Comparison of ENCODE assay signal across 8 cellular contexts in genomic region chr1:64469614-64469976, GRCh38. TPM values are rescaled to one million over a fixed set of nuclear protein-coding genes. Genes with fewer than 3 reads are reported as not detected.
DNase-seq lines count a peak whose midpoint lies in the region; ATAC-seq and TF ChIP-seq lines count a peak whose summit lies in the region.

No MANE protein-coding gene starts in this region.

- DNase-seq in activated naive CD4-positive, alpha-beta T cell treated with anti-CD3 and anti-CD28 coated beads, Interleukin-2, amount 10 ng/mL, durations not matched to agents 7 days and 5 days: no peak
- no peak for DNase-seq in activated naive CD4-positive, alpha-beta T cell treated with Interleukin-2 at 50 U/mL for 16 hours
- peak; percentile 4 for DNase-seq in activated CD8-positive, alpha-beta T cell treated with anti-CD3 and anti-CD28 coated beads for 36 hours
- DNase-seq in iPS DF 6.9 (ENCODE audit: low read depth, low spot score): no peak
- DNase-seq in stimulated activated naive B cell treated with anti-CD40 and anti-IgM and Interleukin-4, amounts not matched to agents 10 μg/mL and 1 μg/mL and 100 μg/mL, for 72 hours: no peak
- DNase-seq in T-helper 9 cell: no peak

- peak overlapping the region; percentile 56 for H3K4me3 Mint-ChIP-seq in activated naive CD4-positive, alpha-beta T cell treated with anti-CD3 and anti-CD28 coated beads, Interleukin-2, amount 10 ng/mL, durations not matched to agents 7 days and 5 days
- peak overlapping the region; percentile 90 for H3K4me3 Mint-ChIP-seq in activated CD8-positive, alpha-beta T cell treated with anti-CD3 and anti-CD28 coated beads for 36 hours
- H3K4me3 Mint-ChIP-seq in stimulated activated naive B cell treated with anti-CD40 and anti-IgM and Interleukin-4, amounts not matched to agents 10 μg/mL and 1 μg/mL and 100 μg/mL, for 72 hours: peak overlapping the region; percentile 74 to 82

- no peaks in the 10 kb centered on the region for H3K9me3 Mint-ChIP-seq in activated naive CD4-positive, alpha-beta T cell treated with anti-CD3 and anti-CD28 coated beads, Interleukin-2, amount 10 ng/mL, durations not matched to agents 7 days and 5 days
- H3K9me3 Mint-ChIP-seq in activated CD8-positive, alpha-beta T cell treated with anti-CD3 and anti-CD28 coated beads for 36 hours: no peaks in the 10 kb centered on the region
- H3K9me3 Mint-ChIP-seq in stimulated activated naive B cell treated with anti-CD40 and anti-IgM and Interleukin-4, amounts not matched to agents 10 μg/mL and 1 μg/mL and 100 μg/mL, for 72 hours: no peaks in the 10 kb centered on the region

- no peaks in the 10 kb centered on the region for H3K36me3 ChIP-seq in iPS DF 6.9 (ENCODE audit: control insufficient read depth, insufficient read depth, low read length)

- peaks cover 55% of the 10 kb centered on the region for H3K27me3 Mint-ChIP-seq in activated naive CD4-positive, alpha-beta T cell treated with anti-CD3 and anti-CD28 coated beads, Interleukin-2, amount 10 ng/mL, durations not matched to agents 7 days and 5 days
- H3K27me3 Mint-ChIP-seq in activated CD8-positive, alpha-beta T cell treated with anti-CD3 and anti-CD28 coated beads for 36 hours: peaks cover 31% of the 10 kb centered on the region
- peaks cover 56 to 57% of the 10 kb centered on the region in 2 donors for H3K27me3 Mint-ChIP-seq in stimulated activated naive B cell treated with anti-CD40 and anti-IgM and Interleukin-4, amounts not matched to agents 10 μg/mL and 1 μg/mL and 100 μg/mL, for 72 hours

- no peaks in the 10 kb centered on the region; the same call in 1 of the 2 replicates for H3K27me3 ChIP-seq in iPS DF 6.9 (ENCODE audit: control insufficient read depth, insufficient read depth, low read length)

- no peaks in the 10 kb centered on the region for H3K9me3 ChIP-seq in iPS DF 6.9 (ENCODE audit: control insufficient read depth, insufficient read depth, low read length)

- CTCF ChIA-PET in activated naive CD4-positive, alpha-beta T cell treated with anti-CD3 and anti-CD28 coated beads, Interleukin-2, amount 10 ng/mL, durations not matched to agents 7 days and 5 days (lab: Charles Lee): no interaction called here
- CTCF ChIA-PET in activated CD8-positive, alpha-beta T cell treated with anti-CD3 and anti-CD28 coated beads for 36 hours (lab: Charles Lee): no interaction called here

- H3K27ac ChIP-seq in iPS DF 6.9 (ENCODE audit: low read length): no peak overlapping the region

- peak; percentile 5 for ATAC-seq in activated CD8-positive, alpha-beta T cell treated with anti-CD3 and anti-CD28 coated beads for 36 hours
- peak; percentile 4 to 13 for ATAC-seq in stimulated activated naive B cell treated with anti-CD40 and anti-IgM and Interleukin-4, amounts not matched to agents 10 μg/mL and 1 μg/mL and 100 μg/mL, for 72 hours (replicated peaks)
- ATAC-seq in GM21423 (IDR thresholded peaks at IDR 0.05; ENCODE audit: unreplicated experiment) (no peak), HG03432 (IDR thresholded peaks at IDR 0.05; ENCODE audit: unreplicated experiment) (no peak)

- H3K4me1 ChIP-seq in iPS DF 6.9 (ENCODE audit: control insufficient read depth, insufficient read depth, low read length): peaks cover 4% of the 10 kb centered on the region; the same call in 1 of the 2 replicates

- no peak overlapping the region for H3K27ac Mint-ChIP-seq in activated naive CD4-positive, alpha-beta T cell treated with anti-CD3 and anti-CD28 coated beads, Interleukin-2, amount 10 ng/mL, durations not matched to agents 7 days and 5 days
- no peak overlapping the region for H3K27ac Mint-ChIP-seq in activated CD8-positive, alpha-beta T cell treated with anti-CD3 and anti-CD28 coated beads for 36 hours
- H3K27ac Mint-ChIP-seq in stimulated activated naive B cell treated with anti-CD40 and anti-IgM and Interleukin-4, amounts not matched to agents 10 μg/mL and 1 μg/mL and 100 μg/mL, for 72 hours: no peak overlapping the region

- peak overlapping the region; percentile 76; the same call in 1 of the 2 replicates for H3K4me3 ChIP-seq in iPS DF 6.9 (ENCODE audit: low read length)

- POLR2A ChIA-PET in activated CD8-positive, alpha-beta T cell treated with anti-CD3 and anti-CD28 coated beads for 36 hours (lab: Charles Lee): no interaction called here

- WGBS in iPS DF 6.9 (ENCODE audit: insufficient coverage, insufficient read length): no CpG with 5 or more reads among the region's 22 CpGs

- no peak for TF ChIP-seq CTCF in activated CD8-positive, alpha-beta T cell treated with anti-CD3 and anti-CD28 coated beads for 36 hours (IDR thresholded peaks at IDR 0.05)

- H3K4me1 Mint-ChIP-seq in activated naive CD4-positive, alpha-beta T cell treated with anti-CD3 and anti-CD28 coated beads, Interleukin-2, amount 10 ng/mL, durations not matched to agents 7 days and 5 days: peaks cover 18% of the 10 kb centered on the region
- H3K4me1 Mint-ChIP-seq in activated CD8-positive, alpha-beta T cell treated with anti-CD3 and anti-CD28 coated beads for 36 hours (ENCODE audit: low read depth): peaks cover 12% of the 10 kb centered on the region
- H3K4me1 Mint-ChIP-seq in stimulated activated naive B cell treated with anti-CD40 and anti-IgM and Interleukin-4, amounts not matched to agents 10 μg/mL and 1 μg/mL and 100 μg/mL, for 72 hours: peaks cover 15 to 22% of the 10 kb centered on the region in 2 donors

- peaks cover 2% of the 10 kb centered on the region for H3K36me3 Mint-ChIP-seq in activated naive CD4-positive, alpha-beta T cell treated with anti-CD3 and anti-CD28 coated beads, Interleukin-2, amount 10 ng/mL, durations not matched to agents 7 days and 5 days
- no peaks in the 10 kb centered on the region for H3K36me3 Mint-ChIP-seq in activated CD8-positive, alpha-beta T cell treated with anti-CD3 and anti-CD28 coated beads for 36 hours (ENCODE audit: low read depth)
- no peaks in the 10 kb centered on the region for H3K36me3 Mint-ChIP-seq in stimulated activated naive B cell treated with anti-CD40 and anti-IgM and Interleukin-4, amounts not matched to agents 10 μg/mL and 1 μg/mL and 100 μg/mL, for 72 hours

- intact Hi-C loops in activated CD8-positive, alpha-beta T cell treated with anti-CD3 and anti-CD28 coated beads for 36 hours (cut with micrococcal nuclease): no loop called here

RNA-seq across cellular contexts. Expression of gene CACHD1, which starts 0.3 kb away (rescaled TPM):
- total RNA-seq in activated CD8-positive, alpha-beta T cell treated with anti-CD3 and anti-CD28 coated beads for 36 hours: 1 to 10 TPM; 2.2 to 2.5 TPM

Comparison
In these comparisons a context has a peak if more than half of its experiments do, and no peak if none do; other contexts are left out.
1. ATAC-seq: peak in activated CD8-positive, alpha-beta T cell treated with anti-CD3 and anti-CD28 coated beads for 36 hours (single experiment) and stimulated activated naive B cell treated with anti-CD40 and anti-IgM and Interleukin-4, amounts not matched to agents 10 μg/mL and 1 μg/mL and 100 μg/mL, for 72 hours (2 of 2); none in GM21423 (single experiment) and HG03432 (single experiment).
2. Peak in every context shown above with its lines, with median percentiles within 50 percentile points of each other: H3K4me3 Mint-ChIP-seq.